8 cellular contexts compared by ENCODE assay signal in genomic region chr15:44536962-44537727, GRCh38. TPM values are rescaled to one million over a fixed set of nuclear protein-coding genes. Genes with fewer than 3 reads are reported as not detected.
DNase-seq lines count a peak whose midpoint lies in the region; ATAC-seq and TF ChIP-seq lines count a peak whose summit lies in the region.

Gene EIF3J, plus strand, starts transcription at chr15:44537147. Its CDS starts 48 bp downstream, at chr15:44537195.

- H3K9ac ChIP-seq in rectal smooth muscle tissue (ENCODE audit: low read length) = peak within 1 kb of the TSS; percentile 74

- intact Hi-C loops in T-helper 2 cell treated with Interferon-gamma antibody and Interleukin-4, amounts not matched to agents 100 ng/mL and 5 ng/mL, for 36 hours (cut with micrococcal nuclease) = loop anchor here (1.0 to 5.0 kb wide), 5 partner anchors 9 to 249 kb away; partner anchors contain the start of genes CTDSPL2, GOLM2 and SPG11
- intact Hi-C loops in ascending aorta (cut with DNase I) (loop anchor here (1.0 to 5.0 kb wide), 4 partner anchors 110 to 665 kb away; partner anchors contain the start of genes CTDSPL2 and GOLM2), vagina (cut with DNase I) (no loop called here)

- H3K4me3 ChIP-seq in ascending aorta (peak within 1 kb of the TSS; percentile 75 to 88), rectal smooth muscle tissue (ENCODE audit: low read length) (peak within 1 kb of the TSS; percentile 92), vagina (peak within 1 kb of the TSS; percentile 64 to 91)

- ATAC-seq in GM18499 (IDR thresholded peaks at IDR 0.05; ENCODE audit: insufficient read depth, unreplicated experiment) (peak; percentile 83), HG02938 (IDR thresholded peaks at IDR 0.05; ENCODE audit: unreplicated experiment) (peak; percentile 84)

- no peaks in the 10 kb centered on the region for H3K27me3 ChIP-seq in ascending aorta
- H3K27me3 ChIP-seq in rectal smooth muscle tissue (ENCODE audit: control insufficient read depth, insufficient read depth, low read length) = no peaks in the 10 kb centered on the region
- no peaks in the 10 kb centered on the region for H3K27me3 ChIP-seq in vagina

- TF ChIP-seq POLR2A in vagina (IDR thresholded peaks at IDR 0.05) = peak in 1 of 2 donors; percentile 75

- H3K36me3 ChIP-seq in ascending aorta (peaks cover 4 to 16% of the 10 kb centered on the region in 2 donors), rectal smooth muscle tissue (ENCODE audit: control insufficient read depth, insufficient read depth, low read length) (peaks cover 5% of the 10 kb centered on the region), vagina (no peaks in the 10 kb centered on the region)

- no peaks in the 10 kb centered on the region for H3K9me3 ChIP-seq in ascending aorta
- no peaks in the 10 kb centered on the region for H3K9me3 ChIP-seq in vagina

- peak within 1 kb of the TSS; percentile 96 to 98 for H3K27ac ChIP-seq in ascending aorta
- peak within 1 kb of the TSS; percentile 96 for H3K27ac ChIP-seq in rectal smooth muscle tissue (ENCODE audit: low read depth, low read length)
- H3K27ac ChIP-seq in vagina = peak within 1 kb of the TSS; percentile 97

- TF ChIP-seq CTCF in ascending aorta (IDR thresholded peaks at IDR 0.05) (no peak), vagina (IDR thresholded peaks at IDR 0.05) (no peak)

- DNase-seq in NCI-H187 treated with DMSO at 0.1 percent for 48 hours (lab: John Stamatoyannopoulos, UW) = peak; percentile 74
- DNase-seq in ascending aorta (ENCODE audit: low spot score in 2 of 2) = peak; percentile 84 to 97
- peak; percentile 96 for DNase-seq in hepatic stellate cell (ENCODE audit: low spot score)
- DNase-seq in vagina (ENCODE audit: extremely low spot score in 2 of 2) = peak in 1 of 2 donors; percentile 90

- H3K4me1 ChIP-seq in ascending aorta (peaks cover 8 to 33% of the 10 kb centered on the region in 2 donors), rectal smooth muscle tissue (ENCODE audit: control insufficient read depth, insufficient read depth, low read length) (peaks cover 27% of the 10 kb centered on the region), vagina (peaks cover 50% of the 10 kb centered on the region)

RNA-seq across cellular contexts. Expression of gene EIF3J, which starts in this region (rescaled TPM):
- total RNA-seq in T-helper 2 cell treated with Interferon-gamma antibody and Interleukin-4, amounts not matched to agents 100 ng/mL and 5 ng/mL, for 36 hours = 96.3 and 102 TPM in 2 replicates
- total RNA-seq in ascending aorta = 22.8 TPM
- 47.9 TPM for total RNA-seq in vagina
